Comparison of ENCODE assay signal across 16 cellular contexts in the genomic region with DNA sequence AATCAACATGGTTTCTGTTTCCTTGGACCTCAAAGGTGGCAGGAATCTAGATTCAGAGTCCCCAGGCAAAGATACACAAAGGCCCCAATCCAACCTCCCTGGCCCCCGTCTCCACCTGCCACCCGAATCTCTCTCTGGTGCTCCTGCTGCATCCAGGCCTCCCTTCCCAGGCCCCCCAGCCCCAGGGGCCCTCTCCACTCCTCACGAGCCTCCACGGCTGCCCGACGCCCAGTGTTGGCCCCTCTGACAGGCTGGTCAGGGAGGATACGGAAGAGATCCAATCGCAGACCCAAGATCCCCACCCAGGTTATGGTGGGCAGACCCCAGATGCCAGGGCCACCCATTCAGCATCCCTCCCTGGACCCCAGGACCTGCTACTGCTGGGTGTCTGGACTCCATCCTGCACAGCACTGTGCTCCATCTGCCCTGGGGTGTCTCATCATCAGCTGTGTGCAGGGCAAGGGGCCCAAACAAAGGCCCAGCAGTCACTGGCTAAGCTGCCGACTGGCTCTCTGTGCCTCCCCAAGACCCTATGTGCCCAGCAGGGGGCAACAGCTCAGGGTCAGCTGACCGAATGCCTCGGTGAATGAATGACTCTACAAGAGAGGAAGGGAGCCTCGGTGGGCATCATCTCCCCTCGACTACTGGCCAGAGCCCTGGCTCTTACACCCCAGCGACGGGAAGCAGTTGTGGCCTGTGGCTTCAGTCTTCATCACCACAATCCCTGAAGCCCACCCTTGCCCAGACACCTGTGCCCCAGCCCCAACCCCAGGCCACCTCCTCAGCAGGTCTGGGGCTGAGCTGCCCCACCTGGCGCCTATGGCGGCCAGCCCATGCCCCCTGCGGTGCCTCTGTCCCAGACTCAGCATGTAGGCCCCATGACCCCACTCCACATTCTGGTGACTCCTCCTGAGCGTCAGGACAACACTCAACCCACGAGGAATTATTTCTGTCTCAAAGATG.
A peak's percentile ranks its signal among the peaks of the same experiment; 100 is the strongest.
DNase-seq lines count a peak whose midpoint lies in the region; ATAC-seq and TF ChIP-seq lines count a peak whose summit lies in the region.
"Had no signal": no experiment of that assay in that cellular context is flagged by ENCODE, and none has a peak within 500 bp of the region (broad histone marks: within the 10 kb centered on the region; RNA-seq: fewer than 3 reads in every experiment).

No MANE protein-coding gene starts in this region.

- DNase-seq in HFF-Myc (ENCODE audit: extremely low read depth, low read depth): no peak
- no peak for DNase-seq in activated CD4-positive, CD25-positive, alpha-beta regulatory T cell (lab: John Stamatoyannopoulos, UW)
- DNase-seq: activated CD8-positive, alpha-beta memory T cell treated with anti-CD3 and anti-CD28 coated beads, Interleukin-2, amount 10 ng/mL, durations not matched to agents 7 days and 5 days; effector CD4-positive, alpha-beta T cell; MG63; occipital lobe; T-helper 9 cell had no signal

- H3K4me1 ChIP-seq in BLaER1 treated with 17β-estradiol and CSF1 and Interleukin-3, amounts not matched to agents 10 nM and 100 nM: peaks cover 60 to 98% (median 97%) of the 10 kb centered on the region in 10 experiments
- H3K4me1 ChIP-seq in neutrophil (ENCODE audit: control insufficient read depth in 1 of 2, insufficient read depth in 1 of 2, low read depth in 1 of 2, low read length in 1 of 2): peaks cover 25 to 45% of the 10 kb centered on the region in 2 experiments

- peak overlapping the region in 7 of 11 experiments; percentile 94 to 100 (median 99); a peak in 12 of 22 replicates for H3K4me2 ChIP-seq in BLaER1 treated with 17β-estradiol and CSF1 and Interleukin-3, amounts not matched to agents 10 nM and 100 nM

- no peaks in the 10 kb centered on the region for H4K20me1 ChIP-seq in BLaER1 treated with 17β-estradiol and CSF1 and Interleukin-3, amounts not matched to agents 10 nM and 100 nM

- H3K36me3 ChIP-seq in BLaER1 treated with 17β-estradiol and CSF1 and Interleukin-3, amounts not matched to agents 10 nM and 100 nM: no peaks in the 10 kb centered on the region
- no peaks in the 10 kb centered on the region for H3K36me3 ChIP-seq in neutrophil
- H3K36me3 ChIP-seq: adrenal gland, MG63 had no signal

- ATAC-seq in HG02763 (IDR thresholded peaks at IDR 0.05; ENCODE audit: unreplicated experiment) (no peak), GM19467 (IDR thresholded peaks at IDR 0.05; ENCODE audit: unreplicated experiment) (no peak), HG02970 (IDR thresholded peaks at IDR 0.05; ENCODE audit: low FRiP score, unreplicated experiment) (no peak)
- ATAC-seq: activated CD8-positive, alpha-beta memory T cell treated with anti-CD3 and anti-CD28 coated beads, Interleukin-2, amount 10 ng/mL, durations not matched to agents 7 days and 5 days; left lung had no signal

- H3K27me3 ChIP-seq in BLaER1 treated with 17β-estradiol and CSF1 and Interleukin-3, amounts not matched to agents 10 nM and 100 nM: peaks cover 0 to 2% (median 0%) of the 10 kb centered on the region in 11 experiments; a peak in 1 of 22 replicates
- no peaks in the 10 kb centered on the region for H3K27me3 ChIP-seq in neutrophil
- H3K27me3 ChIP-seq: adrenal gland, left lung, MG63 had no signal

- peak overlapping the region in 4 of 11 experiments; percentile 15 to 91 (median 62); a peak in 5 of 22 replicates for H3K9ac ChIP-seq in BLaER1 treated with 17β-estradiol and CSF1 and Interleukin-3, amounts not matched to agents 10 nM and 100 nM

- peak overlapping the region in 6 of 11 experiments; percentile 3 to 99 (median 92); a peak in 9 of 22 replicates for H3K27ac ChIP-seq in BLaER1 treated with 17β-estradiol and CSF1 and Interleukin-3, amounts not matched to agents 10 nM and 100 nM
- H3K27ac ChIP-seq in cingulate gyrus (ENCODE audit: low read depth, low read length) (peak overlapping the region; percentile 10), neutrophil (peak overlapping the region; percentile 12)
- H3K27ac ChIP-seq: adrenal gland, HL-60 had no signal

- H3K9me3 ChIP-seq in BLaER1 treated with 17β-estradiol and CSF1 and Interleukin-3, amounts not matched to agents 10 nM and 100 nM (replicated peaks in 1 of 11): no peaks in the 10 kb centered on the region
- no peaks in the 10 kb centered on the region for H3K9me3 ChIP-seq in neutrophil
- H3K9me3 ChIP-seq: adrenal gland, left lung, MG63 had no signal

- TF ChIP-seq CTCF in HFF-Myc (IDR thresholded peaks at IDR 0.05; ENCODE audit: low read depth, low read length, missing control alignments): peak; percentile 12
- no peak for TF ChIP-seq CTCF in neutrophil (IDR thresholded peaks at IDR 0.05)

- no peak overlapping the region for H3K4me3 ChIP-seq in BLaER1 treated with 17β-estradiol and CSF1 and Interleukin-3, amounts not matched to agents 10 nM and 100 nM
- H3K4me3 ChIP-seq in HFF-Myc (replicated peaks; ENCODE audit: low read depth, low read length) (no peak overlapping the region), neutrophil (ENCODE audit: low read depth in 1 of 2, low read length in 1 of 2) (no peak overlapping the region)
- H3K4me3 ChIP-seq: adrenal gland, left lung, MG63 had no signal

Comparison
In these comparisons a context has a peak if more than half of its experiments do, and no peak if none do; other contexts are left out.
1. H3K27ac ChIP-seq: peak in every context shown above with its lines; median percentile 92 in BLaER1 treated with 17β-estradiol and CSF1 and Interleukin-3, amounts not matched to agents 10 nM and 100 nM; 12 in neutrophil; 10 in cingulate gyrus.